ENCODE assay signal across 22 cellular contexts in the genomic region with DNA sequence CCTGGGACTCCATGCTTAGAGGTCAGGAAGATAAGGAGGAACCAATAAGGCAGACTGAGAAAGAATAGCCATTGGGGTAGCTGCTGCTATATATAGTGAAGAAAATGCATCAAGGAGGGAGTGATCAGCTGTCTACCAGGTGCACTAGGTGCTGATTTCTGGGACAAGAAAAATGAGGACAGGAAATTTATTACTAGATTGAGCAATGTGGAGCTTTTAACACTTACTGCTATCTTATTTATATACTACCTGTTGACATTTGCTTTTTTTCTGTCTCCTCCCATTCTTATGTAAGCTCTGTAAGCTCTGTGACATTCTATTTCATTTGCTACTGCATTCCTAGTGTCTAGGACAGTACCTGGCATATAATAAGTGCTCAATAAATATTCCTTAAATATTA.
"Had no signal": no experiment of that assay in that cellular context is flagged by ENCODE, and none has a peak within 500 bp of the region (broad histone marks: within the 10 kb centered on the region; RNA-seq: fewer than 3 reads in every experiment).

No MANE protein-coding gene starts in this region.

- DNase-seq: colonic mucosa; cortex of kidney; effector CD8-positive, alpha-beta T cell; effector memory CD8-positive, alpha-beta T cell; endodermal cell; esophagus squamous epithelium; foreskin fibroblast; foreskin melanocyte; gastrocnemius medialis; glutamatergic neuron; head of caudate nucleus; heart right ventricle; hippocampal formation; left cardiac atrium; left lung; left ventricle myocardium superior; lower lobe of right lung; mesenchymal stem cell; mucosa of descending colon; naive B cell had no signal

- H3K4me3 ChIP-seq: colonic mucosa, esophagus squamous epithelium, gastrocnemius medialis, heart right ventricle, left lung, lower lobe of right lung, mucosa of descending colon had no signal

- H3K36me3 ChIP-seq: colonic mucosa, esophagus squamous epithelium, gastrocnemius medialis, heart right ventricle, left lung, lower lobe of right lung had no signal

- H3K27ac ChIP-seq: colonic mucosa, epithelial cell of prostate, esophagus squamous epithelium, gastrocnemius medialis, heart right ventricle, left lung, lower lobe of right lung had no signal

- H3K9me3 ChIP-seq: colonic mucosa, esophagus squamous epithelium, gastrocnemius medialis, heart right ventricle, left lung, lower lobe of right lung, mucosa of descending colon had no signal

- H3K27me3 ChIP-seq: colonic mucosa, esophagus squamous epithelium, gastrocnemius medialis, heart right ventricle, left lung had no signal

- H3K4me1 ChIP-seq: colonic mucosa had no signal

- ATAC-seq: effector memory CD8-positive, alpha-beta T cell; esophagus mucosa; heart right ventricle; left cardiac atrium; left lung; left ventricle myocardium superior; lower lobe of right lung; mucosa of descending colon had no signal
